Comparison of ENCODE assay signal across 11 cellular contexts in the genomic region with DNA sequence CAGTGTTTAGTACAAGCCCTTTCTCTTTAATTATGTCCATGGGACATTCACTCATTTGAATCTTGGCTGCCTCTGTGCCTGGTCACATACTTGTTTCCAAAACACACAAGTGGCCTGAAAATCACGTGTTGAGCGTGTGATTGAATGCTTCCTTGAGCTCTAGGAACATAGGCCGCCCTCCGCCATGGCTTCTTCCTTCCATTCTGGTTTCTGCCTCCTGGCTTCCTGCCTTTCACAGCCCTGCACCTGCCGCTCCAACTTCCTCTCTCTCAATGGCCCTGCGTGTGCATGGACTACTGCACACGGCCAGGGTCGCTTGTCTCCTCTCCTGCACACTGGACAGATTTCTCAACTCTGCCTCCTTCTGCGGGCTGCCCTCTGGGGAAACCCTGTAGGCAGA.
DNase-seq lines count a peak whose midpoint lies in the region; ATAC-seq and TF ChIP-seq lines count a peak whose summit lies in the region.
"Had no signal": no experiment of that assay in that cellular context is flagged by ENCODE, and none has a peak within 500 bp of the region (broad histone marks: within the 10 kb centered on the region; RNA-seq: fewer than 3 reads in every experiment).

No MANE protein-coding gene starts in this region.

- H3K27ac ChIP-seq in adrenal gland (no peak overlapping the region), ovary (no peak overlapping the region)
- H3K27ac ChIP-seq in effector memory CD4-positive, alpha-beta T cell (ENCODE audit: insufficient read depth, low read length, poor library complexity, severe bottlenecking): no peak overlapping the region
- H3K27ac ChIP-seq: SJSA1 had no signal

- no peaks in the 10 kb centered on the region for H3K27me3 ChIP-seq in adrenal gland
- no peaks in the 10 kb centered on the region for H3K27me3 ChIP-seq in effector memory CD4-positive, alpha-beta T cell (replicated peaks; ENCODE audit: control insufficient read depth, insufficient read depth, low read length, poor library complexity, severe bottlenecking)
- H3K27me3 ChIP-seq in ovary: no peaks in the 10 kb centered on the region
- H3K27me3 ChIP-seq: SJSA1, tibial nerve had no signal

- WGBS in adrenal gland, 4 donors: 47 to 58% (median 50%) methylated on average over 9 of the region's 9 CpGs
- 59 to 70% (median 60%) methylated on average over 9 of the region's 9 CpGs for WGBS in ovary, 3 donors

- H3K4me3 ChIP-seq in LNCaP clone FGC (ENCODE audit: low read depth, low read length) (no peak overlapping the region), adrenal gland (no peak overlapping the region), ovary (no peak overlapping the region)
- H3K4me3 ChIP-seq in effector memory CD4-positive, alpha-beta T cell (ENCODE audit: insufficient read depth, low read depth, low read length, poor library complexity, severe bottlenecking): no peak overlapping the region
- H3K4me3 ChIP-seq: SJSA1, tibial nerve had no signal

- ATAC-seq in GM21619 (IDR thresholded peaks at IDR 0.05; ENCODE audit: unreplicated experiment) (no peak), GM19035 (IDR thresholded peaks at IDR 0.05; ENCODE audit: unreplicated experiment) (no peak)
- ATAC-seq: activated T-helper 17 cell treated with anti-CD3 and anti-CD28 coated beads, Interleukin-2, amount 50 U/mL, for 72 hours had no signal

- intact Hi-C loops in adrenal gland (cut with DNase I) (no loop called here), ovary (cut with DNase I) (no loop called here)

- DNase-seq in Ammon's horn (ENCODE audit: low spot score): peak; percentile 76
- peak; percentile 18 for DNase-seq in LNCaP clone FGC (ENCODE audit: low read depth)
- DNase-seq in adrenal gland: peak in 6 of 7 donors; percentile 15 to 54 (median 22)
- peak; percentile 59 to 92 for DNase-seq in lung microvascular endothelial cell (ENCODE audit: low read depth in 2 of 2)
- DNase-seq in effector memory CD4-positive, alpha-beta T cell: no peak
- DNase-seq in ovary: no peak

- TF ChIP-seq CTCF in LNCaP clone FGC (IDR thresholded peaks at IDR 0.05; ENCODE audit: control insufficient read depth, extremely low read depth, insufficient read depth) (no peak), adrenal gland (IDR thresholded peaks at IDR 0.05) (no peak), ovary (IDR thresholded peaks at IDR 0.05) (no peak)

- H3K36me3 ChIP-seq in adrenal gland (replicated peaks in 1 of 2) (no peaks in the 10 kb centered on the region), ovary (no peaks in the 10 kb centered on the region)
- H3K36me3 ChIP-seq in effector memory CD4-positive, alpha-beta T cell (ENCODE audit: control insufficient read depth, insufficient read depth, low read length): no peaks in the 10 kb centered on the region
- H3K36me3 ChIP-seq: tibial nerve had no signal

- TF ChIP-seq EP300 in ovary (IDR thresholded peaks at IDR 0.05): no peak

- H3K9me3 ChIP-seq in adrenal gland (replicated peaks in 1 of 3) (no peaks in the 10 kb centered on the region), ovary (peaks cover 0 to 3% of the 10 kb centered on the region in 2 donors)
- H3K9me3 ChIP-seq in effector memory CD4-positive, alpha-beta T cell (ENCODE audit: control insufficient read depth, low read length): no peaks in the 10 kb centered on the region
- H3K9me3 ChIP-seq: SJSA1, tibial nerve had no signal

- TF ChIP-seq POLR2A in adrenal gland (IDR thresholded peaks at IDR 0.05) (no peak), ovary (IDR thresholded peaks at IDR 0.05) (no peak)

- H3K4me1 ChIP-seq in adrenal gland (replicated peaks in 1 of 2): no peaks in the 10 kb centered on the region
- H3K4me1 ChIP-seq in effector memory CD4-positive, alpha-beta T cell (ENCODE audit: control insufficient read depth, insufficient read depth, low read length, poor library complexity, severe bottlenecking): no peaks in the 10 kb centered on the region
- H3K4me1 ChIP-seq in ovary (ENCODE audit: insufficient read depth): peaks cover 3% of the 10 kb centered on the region
- H3K4me1 ChIP-seq: SJSA1 had no signal

Comparison
In these comparisons a context has a peak if more than half of its experiments do, and no peak if none do; other contexts are left out.
1. DNase-seq: peak in Ammon's horn (single experiment), LNCaP clone FGC (single experiment), adrenal gland (6 of 7) and lung microvascular endothelial cell (2 of 2); none in effector memory CD4-positive, alpha-beta T cell (0 of 3) and ovary (0 of 5).